In the genomic region with DNA sequence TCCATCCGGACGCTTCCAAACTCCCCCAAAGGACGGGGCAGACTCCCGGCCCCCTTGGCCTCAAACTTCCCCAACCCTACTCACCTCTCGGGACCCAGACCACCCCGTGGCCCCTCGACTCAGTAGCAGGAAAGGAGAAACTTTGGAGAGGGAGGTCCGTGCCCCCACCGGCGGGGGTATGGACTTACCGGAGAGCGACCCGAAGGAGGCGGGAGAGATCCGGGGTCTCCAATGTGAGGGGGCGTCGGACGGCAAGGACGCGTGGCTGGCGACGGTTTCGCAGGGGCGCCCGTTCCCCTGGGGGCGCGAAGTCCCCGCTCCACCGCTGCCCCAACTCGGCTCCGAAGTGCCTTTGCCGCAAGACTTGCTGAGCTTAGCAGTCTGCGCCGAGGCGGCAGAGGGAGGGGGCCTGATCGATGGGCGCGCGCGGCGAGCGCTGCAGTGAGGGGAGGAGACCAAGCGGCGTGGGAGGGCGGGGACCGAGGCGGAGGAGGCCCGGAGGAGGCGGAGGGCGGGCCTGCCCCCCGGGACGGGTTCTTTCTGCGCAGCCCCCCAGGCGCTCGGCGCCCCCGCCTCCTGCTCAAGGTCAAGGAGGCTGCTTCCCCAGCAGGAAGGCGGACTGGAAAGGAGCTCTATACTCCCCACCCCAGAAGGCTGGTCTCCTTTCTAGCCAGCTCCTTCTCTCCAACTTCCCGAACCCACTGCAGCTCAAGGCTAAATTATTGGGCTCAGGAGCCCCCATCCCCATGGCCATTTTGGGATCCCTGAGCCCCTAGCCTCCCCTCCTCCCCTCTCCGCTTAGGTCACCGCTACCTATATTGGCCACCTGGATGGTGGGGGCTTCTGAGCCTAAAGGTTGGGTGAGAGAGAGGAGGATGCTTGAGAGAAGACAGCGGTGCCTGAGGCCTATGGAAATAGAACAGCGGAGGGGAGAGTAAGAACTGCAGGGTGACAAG, we compare ENCODE assay signal across 9 cellular contexts. TPM values are rescaled to one million over a fixed set of nuclear protein-coding genes. Genes with fewer than 3 reads are reported as not detected.
DNase-seq lines count a peak whose midpoint lies in the region; ATAC-seq and TF ChIP-seq lines count a peak whose summit lies in the region.
"Had no signal": no experiment of that assay in that cellular context is flagged by ENCODE, and none has a peak within 500 bp of the region (broad histone marks: within the 10 kb centered on the region; RNA-seq: fewer than 3 reads in every experiment).

Gene SYT2 (minus strand): TSS at position 385 of the 956 bp plus-strand sequence. CDS start 104,682 bp downstream, outside the sequence.

- no peak within 1 kb of the TSS for H3K4me2 ChIP-seq in osteoblast (ENCODE audit: insufficient read depth, low read length)

- peaks cover 11 to 18% (median 17%) of the 10 kb centered on the region in 4 donors for H3K4me1 ChIP-seq in esophagus muscularis mucosa
- H3K4me1 ChIP-seq in osteoblast (ENCODE audit: insufficient read depth, low read length) = no peaks in the 10 kb centered on the region

- TF ChIP-seq CTCF in esophagus muscularis mucosa (IDR thresholded peaks at IDR 0.05) (no peak), osteoblast (IDR thresholded peaks at IDR 0.05; ENCODE audit: extremely low read depth, low read depth, low read length) (no peak)

- peak; percentile 64 for DNase-seq in NCI-H345 (lab: John Stamatoyannopoulos, UW)
- no peak for DNase-seq in NCI-H345 treated with DMSO at 0.1 percent for 48 hours (lab: John Stamatoyannopoulos, UW; ENCODE audit: unreplicated experiment)
- peak; percentile 48 for DNase-seq in NCI-H82 treated with DMSO at 0.1 percent for 48 hours (lab: John Stamatoyannopoulos, UW; ENCODE audit: unreplicated experiment)
- no peak for DNase-seq in esophagus muscularis mucosa (ENCODE audit: extremely low spot score)
- DNase-seq in osteoblast (ENCODE audit: insufficient read length, low spot score, missing footprints) = peak; percentile 79
- DNase-seq in medulla oblongata (ENCODE audit: extremely low spot score) = no peak

- no peak within 1 kb of the TSS for H2AFZ ChIP-seq in osteoblast (ENCODE audit: low read length)

- WGBS in esophagus muscularis mucosa = 44% methylated on average over 7 of the region's 63 CpGs

- H3K27me3 ChIP-seq in esophagus muscularis mucosa (peaks cover 0 to 70% (median 28%) of the 10 kb centered on the region in 4 donors), osteoblast (ENCODE audit: insufficient read depth, low read length) (peaks cover 83% of the 10 kb centered on the region)

- ATAC-seq in GM19397 (IDR thresholded peaks at IDR 0.05; ENCODE audit: unreplicated experiment) (no peak), GM19467 (IDR thresholded peaks at IDR 0.05; ENCODE audit: unreplicated experiment) (no peak)

- no peak for TF ChIP-seq EP300 in esophagus muscularis mucosa (IDR thresholded peaks at IDR 0.05)

- H3K4me3 ChIP-seq in esophagus muscularis mucosa (peak within 1 kb of the TSS; percentile 44 to 55 (median 48)), osteoblast (ENCODE audit: insufficient read depth, low read length) (no peak within 1 kb of the TSS)

- H3K9me3 ChIP-seq in esophagus muscularis mucosa = no peaks in the 10 kb centered on the region
- no peaks in the 10 kb centered on the region for H3K9me3 ChIP-seq in osteoblast (ENCODE audit: low read depth, low read length)

- no peaks in the 10 kb centered on the region for H4K20me1 ChIP-seq in osteoblast (ENCODE audit: insufficient read depth, low read length)

- H3K27ac ChIP-seq in esophagus muscularis mucosa (replicated peaks in 1 of 4) (no peak within 1 kb of the TSS), osteoblast (ENCODE audit: low read depth, low read length) (no peak within 1 kb of the TSS)
- H3K27ac ChIP-seq: C4-2B had no signal

- H3K79me2 ChIP-seq in osteoblast (ENCODE audit: insufficient read depth, low read length) = no peaks in the 10 kb centered on the region

- intact Hi-C loops in esophagus muscularis mucosa (cut with DNase I) = no loop called here

- no peaks in the 10 kb centered on the region for H3K36me3 ChIP-seq in esophagus muscularis mucosa
- no peaks in the 10 kb centered on the region for H3K36me3 ChIP-seq in osteoblast (ENCODE audit: insufficient read depth, low read length)

- no peak for TF ChIP-seq POLR2A in esophagus muscularis mucosa (IDR thresholded peaks at IDR 0.05; ENCODE audit: low read depth)

RNA-seq across cellular contexts. Expression of gene SYT2, which starts in this region (rescaled TPM):
- under 1 TPM in 2 of 4 donors, not detected in 2; 0.11 to 0.19 TPM for total RNA-seq in esophagus muscularis mucosa
- total RNA-seq in osteoblast = under 0.01 TPM in 1 of 2 replicates, not detected in the other

Comparison
In these comparisons a context has a peak if more than half of its experiments do, and no peak if none do; other contexts are left out.
1. DNase-seq: peak in NCI-H345 (single experiment) and NCI-H82 treated with DMSO at 0.1 percent for 48 hours (single experiment); none in NCI-H345 treated with DMSO at 0.1 percent for 48 hours (single experiment), esophagus muscularis mucosa (single experiment) and medulla oblongata (single experiment).
2. Peak in DNase-seq in osteoblast; RNA of the gene not detected or under 1 TPM.